12 cellular contexts compared by ENCODE assay signal in genomic region chr4:185384877-185385465, GRCh38. TPM values are rescaled to one million over a fixed set of nuclear protein-coding genes. Genes with fewer than 3 reads are reported as not detected.
DNase-seq lines count a peak whose midpoint lies in the region; ATAC-seq and TF ChIP-seq lines count a peak whose summit lies in the region.
"Had no signal": no experiment of that assay in that cellular context is flagged by ENCODE, and none has a peak within 500 bp of the region (broad histone marks: within the 10 kb centered on the region; RNA-seq: fewer than 3 reads in every experiment).

No MANE protein-coding gene starts in this region.

- H3K4me1 ChIP-seq in adipocyte (ENCODE audit: control insufficient read depth, insufficient read depth, low read length) (peaks cover 20% of the 10 kb centered on the region), uterus (no peaks in the 10 kb centered on the region)

- peak overlapping the region; percentile 23 for H3K9ac ChIP-seq in adipocyte (ENCODE audit: low read length)

- peak overlapping the region; percentile 31 for H3K4me3 ChIP-seq in adipocyte (ENCODE audit: low read length)
- H3K4me3 ChIP-seq in uterus: no peak overlapping the region
- H3K4me3 ChIP-seq: SK-N-MC had no signal

- H3K27ac ChIP-seq in uterus: peak overlapping the region; percentile 5 to 25
- H3K27ac ChIP-seq: epithelial cell of prostate, SK-N-MC had no signal

- TF ChIP-seq CTCF in uterus (IDR thresholded peaks at IDR 0.05): no peak

- no peak for TF ChIP-seq POLR2A in uterus (IDR thresholded peaks at IDR 0.05)

- H3K9me3 ChIP-seq in adipocyte (ENCODE audit: control insufficient read depth, low read length) (peaks cover 4% of the 10 kb centered on the region), uterus (no peaks in the 10 kb centered on the region)

- intact Hi-C loops in Right ventricle myocardium inferior (cut with DNase I): no loop called here
- intact Hi-C loops in cardiac septum (cut with DNase I): no loop called here
- intact Hi-C loops in uterus (cut with DNase I; ENCODE audit: low total_unique reads): no loop called here

- H3K36me3 ChIP-seq in adipocyte (ENCODE audit: control insufficient read depth, insufficient read depth, low read length, severe bottlenecking) (no peaks in the 10 kb centered on the region), uterus (no peaks in the 10 kb centered on the region)

- ATAC-seq in Right ventricle myocardium inferior: peak; percentile 26

- H3K27me3 ChIP-seq in adipocyte (replicated peaks; ENCODE audit: control insufficient read depth, insufficient read depth, low read length) (no peaks in the 10 kb centered on the region), uterus (no peaks in the 10 kb centered on the region)

- DNase-seq in Right ventricle myocardium inferior (ENCODE audit: missing footprints) (no peak), cardiac septum (ENCODE audit: low spot score) (no peak), adipocyte (ENCODE audit: low read depth) (no peak), lung microvascular endothelial cell (ENCODE audit: low read depth in 2 of 2) (peak; percentile 69 to 97), uterus (no peak), COR-L47 (lab: John Stamatoyannopoulos, UW) (no peak), hepatic stellate cell (ENCODE audit: low spot score) (no peak), NCI-H774 (lab: John Stamatoyannopoulos, UW) (no peak)
- DNase-seq: HCEC 1CT, NCI-H510A had no signal

RNA-seq across cellular contexts. Expression of gene LRP2BP, which starts 10.8 kb away (rescaled TPM):
- total RNA-seq in Right ventricle myocardium inferior: 2.4 TPM
- 1.5 TPM for total RNA-seq in cardiac septum
- total RNA-seq in lung microvascular endothelial cell: 0.44 and 0.79 TPM in 2 replicates
- 1 to 10 TPM; 1.2 to 3.3 (median 2.0) TPM for total RNA-seq in uterus

RNA-seq across cellular contexts. Expression of gene ANKRD37, which starts 11.7 kb away (rescaled TPM):
- total RNA-seq in Right ventricle myocardium inferior: 19.1 TPM
- 10.2 TPM for total RNA-seq in cardiac septum
- 5.7 and 29.6 TPM in 2 replicates for total RNA-seq in lung microvascular endothelial cell
- total RNA-seq in uterus: 10 to 100 TPM in 2 of 4 donors, 1 to 10 TPM in 1, under 1 TPM in 1; 0.51 to 17.6 (median 10.9) TPM

RNA-seq across cellular contexts. Expression of gene UFSP2, which starts 40.8 kb away (rescaled TPM):
- total RNA-seq in Right ventricle myocardium inferior: 42.0 TPM
- total RNA-seq in cardiac septum: 38.8 TPM
- 19.6 and 33.5 TPM in 2 replicates for total RNA-seq in lung microvascular endothelial cell
- 100 to 1,000 TPM in 1 of 4 donors, 10 to 100 TPM in 3; 18.2 to 170 (median 55.8) TPM for total RNA-seq in uterus

Comparison
In these comparisons a context has a peak if more than half of its experiments do, and no peak if none do; other contexts are left out.
1. DNase-seq: peak in lung microvascular endothelial cell (2 of 2); none in Right ventricle myocardium inferior (single experiment), cardiac septum (single experiment), adipocyte (single experiment), uterus (0 of 2), COR-L47 (single experiment), hepatic stellate cell (single experiment) and NCI-H774 (single experiment).